In the genomic region with DNA sequence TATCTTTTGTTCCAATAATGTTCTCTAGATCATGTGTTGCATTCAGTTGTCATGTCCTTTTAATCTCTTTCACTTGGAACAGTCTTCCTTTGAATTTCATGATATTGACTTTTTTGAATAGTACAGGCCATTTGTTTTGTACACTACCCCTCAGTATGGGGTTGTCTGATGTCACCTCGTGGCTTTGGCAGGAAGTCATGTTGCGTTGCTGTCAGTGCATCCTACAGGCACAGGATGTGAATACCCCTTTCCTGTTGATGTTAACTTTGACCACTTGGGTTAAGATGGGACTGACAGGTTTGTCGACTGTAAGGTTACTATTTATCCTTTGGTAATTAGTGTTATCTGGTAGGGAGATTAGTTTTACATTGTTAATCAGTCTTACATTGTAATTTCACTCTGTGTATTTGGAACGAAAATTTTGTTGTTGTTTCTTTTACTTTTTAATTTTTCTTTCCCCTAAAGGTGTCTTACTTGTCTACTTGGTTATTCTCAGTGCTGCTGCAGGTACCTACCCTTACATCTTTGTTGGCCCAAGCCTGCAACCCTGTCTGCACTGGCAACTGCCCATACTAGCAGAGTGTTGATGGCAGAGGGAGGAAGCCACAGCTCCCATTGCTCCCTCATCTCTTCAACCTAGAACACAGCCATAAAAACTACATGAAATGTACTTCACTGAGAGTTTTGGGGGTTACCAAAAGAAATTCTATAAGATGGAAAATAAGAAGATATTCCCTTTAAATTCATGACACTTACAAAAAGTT, we compare ENCODE assay signal across 9 cellular contexts. TPM values are rescaled to one million over a fixed set of nuclear protein-coding genes. Genes with fewer than 3 reads are reported as not detected.
DNase-seq lines count a peak whose midpoint lies in the region; ATAC-seq and TF ChIP-seq lines count a peak whose summit lies in the region.
"Had no signal": no experiment of that assay in that cellular context is flagged by ENCODE, and none has a peak within 500 bp of the region (broad histone marks: within the 10 kb centered on the region; RNA-seq: fewer than 3 reads in every experiment).

No MANE protein-coding gene starts in this region.

- CTCF ChIA-PET in WTC11 (lab: Charles Lee), result no interaction called here

- DNase-seq in WTC11 (ENCODE audit: low spot score) (no peak), GOT3 (lab: John Stamatoyannopoulos, UW) (no peak), iPS-NIHi7 (ENCODE audit: extremely low spot score) (no peak), nephron progenitor cell (no peak)
- peak; percentile 57 for DNase-seq in stimulated activated CD4-positive, alpha-beta T cell treated with anti-CD3 and anti-CD28 coated beads, Interleukin-15, amount 100 ng/mL, for 24 hours
- DNase-seq: NCI-H1048 had no signal

- H3K27me3 Mint-ChIP-seq in WTC11 (ENCODE audit: low read depth), result no peaks in the 10 kb centered on the region
- peaks cover 3% of the 10 kb centered on the region for H3K27me3 Mint-ChIP-seq in nephron progenitor cell (ENCODE audit: low read depth, poor library complexity)

- H3K9me3 Mint-ChIP-seq in WTC11 (no peaks in the 10 kb centered on the region), nephron progenitor cell (no peaks in the 10 kb centered on the region)

- ATAC-seq in GM18868 (IDR thresholded peaks at IDR 0.05; ENCODE audit: unreplicated experiment) (peak; percentile 81), HG02623 (IDR thresholded peaks at IDR 0.05; ENCODE audit: unreplicated experiment) (peak; percentile 90), WTC11 (peak; percentile 74), HG02973 (IDR thresholded peaks at IDR 0.05; ENCODE audit: unreplicated experiment) (no peak)

- H3K4me3 Mint-ChIP-seq in WTC11 (no peak overlapping the region), nephron progenitor cell (no peak overlapping the region)

- H3K36me3 Mint-ChIP-seq in WTC11 (no peaks in the 10 kb centered on the region), nephron progenitor cell (ENCODE audit: low read depth) (no peaks in the 10 kb centered on the region)

- peaks cover 13% of the 10 kb centered on the region for H3K4me1 Mint-ChIP-seq in WTC11
- no peaks in the 10 kb centered on the region for H3K4me1 Mint-ChIP-seq in nephron progenitor cell

- H3K27ac Mint-ChIP-seq in WTC11, result no peak overlapping the region
- H3K27ac Mint-ChIP-seq in nephron progenitor cell, result no peak overlapping the region

- POLR2A ChIA-PET in WTC11 (lab: Charles Lee), result no interaction called here

- TF ChIP-seq CTCF in WTC11 (IDR thresholded peaks at IDR 0.05), result no peak
- TF ChIP-seq CTCF in nephron progenitor cell (IDR thresholded peaks at IDR 0.05), result no peak

TF ChIP-seq in WTC11, 78 proteins besides CTCF, POLR2A, EP300 and RAD21 (continues in another document):
- TF ChIP-seq, protein P1, sequence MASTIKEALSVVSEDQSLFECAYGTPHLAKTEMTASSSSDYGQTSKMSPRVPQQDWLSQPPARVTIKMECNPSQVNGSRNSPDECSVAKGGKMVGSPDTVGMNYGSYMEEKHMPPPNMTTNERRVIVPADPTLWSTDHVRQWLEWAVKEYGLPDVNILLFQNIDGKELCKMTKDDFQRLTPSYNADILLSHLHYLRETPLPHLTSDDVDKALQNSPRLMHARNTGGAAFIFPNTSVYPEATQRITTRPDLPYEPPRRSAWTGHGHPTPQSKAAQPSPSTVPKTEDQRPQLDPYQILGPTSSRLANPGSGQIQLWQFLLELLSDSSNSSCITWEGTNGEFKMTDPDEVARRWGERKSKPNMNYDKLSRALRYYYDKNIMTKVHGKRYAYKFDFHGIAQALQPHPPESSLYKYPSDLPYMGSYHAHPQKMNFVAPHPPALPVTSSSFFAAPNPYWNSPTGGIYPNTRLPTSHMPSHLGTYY (CRISPR knock-in tag; IDR thresholded peaks at IDR 0.05), result no peak
- TF ChIP-seq NR1H2 (CRISPR knock-in tag; IDR thresholded peaks at IDR 0.05), result no peak
- TF ChIP-seq ETV6 (CRISPR knock-in tag; IDR thresholded peaks at IDR 0.05), result no peak
- TF ChIP-seq, protein P2, sequence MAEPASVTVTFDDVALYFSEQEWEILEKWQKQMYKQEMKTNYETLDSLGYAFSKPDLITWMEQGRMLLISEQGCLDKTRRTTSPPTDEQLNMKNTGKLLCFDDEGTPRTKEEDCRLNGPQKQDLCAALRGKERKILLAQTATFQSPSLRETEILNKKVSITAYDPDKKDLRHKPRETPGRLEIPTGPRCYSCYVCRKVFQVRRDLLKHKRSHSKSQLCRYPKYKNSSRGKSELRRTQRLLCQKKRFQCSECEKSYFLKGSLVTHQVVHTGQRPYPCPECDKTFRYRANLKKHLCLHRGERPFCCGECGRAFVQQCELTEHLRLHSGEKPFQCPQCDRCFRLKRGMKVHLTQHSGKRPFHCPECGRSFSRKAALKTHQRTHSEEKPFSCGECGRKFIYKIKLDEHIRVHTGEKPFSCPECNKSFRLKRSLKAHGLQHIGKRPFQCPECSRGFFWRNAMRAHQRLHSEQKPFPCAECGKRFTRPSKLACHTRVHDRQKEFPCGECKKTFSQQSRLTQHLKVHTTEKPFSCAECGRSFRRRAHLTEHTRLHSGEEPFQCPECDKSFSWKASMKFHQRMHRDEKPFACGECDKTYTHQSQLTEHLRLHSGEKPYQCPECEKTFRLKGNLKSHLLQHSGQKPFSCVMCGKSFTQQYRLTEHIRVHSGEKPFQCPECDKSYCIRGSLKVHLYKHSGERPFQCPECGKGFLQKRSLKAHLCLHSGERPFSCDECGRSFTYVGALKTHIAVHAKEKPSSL (CRISPR knock-in tag; conservative IDR thresholded peaks at IDR 0.05), result no peak
- TF ChIP-seq SMAD4 (CRISPR knock-in tag; IDR thresholded peaks at IDR 0.05), result no peak
- TF ChIP-seq, protein P3, sequence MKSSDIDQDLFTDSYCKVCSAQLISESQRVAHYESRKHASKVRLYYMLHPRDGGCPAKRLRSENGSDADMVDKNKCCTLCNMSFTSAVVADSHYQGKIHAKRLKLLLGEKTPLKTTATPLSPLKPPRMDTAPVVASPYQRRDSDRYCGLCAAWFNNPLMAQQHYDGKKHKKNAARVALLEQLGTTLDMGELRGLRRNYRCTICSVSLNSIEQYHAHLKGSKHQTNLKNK (CRISPR knock-in tag; IDR thresholded peaks at IDR 0.05), result no peak
- no peak for TF ChIP-seq NFATC4 (CRISPR knock-in tag; IDR thresholded peaks at IDR 0.05)
- TF ChIP-seq KAT7 (CRISPR knock-in tag; IDR thresholded peaks at IDR 0.05; ENCODE audit: borderline replicate concordance), result no peak
- TF ChIP-seq ZNF138 (CRISPR knock-in tag; conservative IDR thresholded peaks at IDR 0.05), result no peak
- TF ChIP-seq, protein P4, sequence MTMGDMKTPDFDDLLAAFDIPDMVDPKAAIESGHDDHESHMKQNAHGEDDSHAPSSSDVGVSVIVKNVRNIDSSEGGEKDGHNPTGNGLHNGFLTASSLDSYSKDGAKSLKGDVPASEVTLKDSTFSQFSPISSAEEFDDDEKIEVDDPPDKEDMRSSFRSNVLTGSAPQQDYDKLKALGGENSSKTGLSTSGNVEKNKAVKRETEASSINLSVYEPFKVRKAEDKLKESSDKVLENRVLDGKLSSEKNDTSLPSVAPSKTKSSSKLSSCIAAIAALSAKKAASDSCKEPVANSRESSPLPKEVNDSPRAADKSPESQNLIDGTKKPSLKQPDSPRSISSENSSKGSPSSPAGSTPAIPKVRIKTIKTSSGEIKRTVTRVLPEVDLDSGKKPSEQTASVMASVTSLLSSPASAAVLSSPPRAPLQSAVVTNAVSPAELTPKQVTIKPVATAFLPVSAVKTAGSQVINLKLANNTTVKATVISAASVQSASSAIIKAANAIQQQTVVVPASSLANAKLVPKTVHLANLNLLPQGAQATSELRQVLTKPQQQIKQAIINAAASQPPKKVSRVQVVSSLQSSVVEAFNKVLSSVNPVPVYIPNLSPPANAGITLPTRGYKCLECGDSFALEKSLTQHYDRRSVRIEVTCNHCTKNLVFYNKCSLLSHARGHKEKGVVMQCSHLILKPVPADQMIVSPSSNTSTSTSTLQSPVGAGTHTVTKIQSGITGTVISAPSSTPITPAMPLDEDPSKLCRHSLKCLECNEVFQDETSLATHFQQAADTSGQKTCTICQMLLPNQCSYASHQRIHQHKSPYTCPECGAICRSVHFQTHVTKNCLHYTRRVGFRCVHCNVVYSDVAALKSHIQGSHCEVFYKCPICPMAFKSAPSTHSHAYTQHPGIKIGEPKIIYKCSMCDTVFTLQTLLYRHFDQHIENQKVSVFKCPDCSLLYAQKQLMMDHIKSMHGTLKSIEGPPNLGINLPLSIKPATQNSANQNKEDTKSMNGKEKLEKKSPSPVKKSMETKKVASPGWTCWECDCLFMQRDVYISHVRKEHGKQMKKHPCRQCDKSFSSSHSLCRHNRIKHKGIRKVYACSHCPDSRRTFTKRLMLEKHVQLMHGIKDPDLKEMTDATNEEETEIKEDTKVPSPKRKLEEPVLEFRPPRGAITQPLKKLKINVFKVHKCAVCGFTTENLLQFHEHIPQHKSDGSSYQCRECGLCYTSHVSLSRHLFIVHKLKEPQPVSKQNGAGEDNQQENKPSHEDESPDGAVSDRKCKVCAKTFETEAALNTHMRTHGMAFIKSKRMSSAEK (CRISPR knock-in tag; IDR thresholded peaks at IDR 0.05; ENCODE audit: borderline replicate concordance), result no peak
- TF ChIP-seq, protein P5, sequence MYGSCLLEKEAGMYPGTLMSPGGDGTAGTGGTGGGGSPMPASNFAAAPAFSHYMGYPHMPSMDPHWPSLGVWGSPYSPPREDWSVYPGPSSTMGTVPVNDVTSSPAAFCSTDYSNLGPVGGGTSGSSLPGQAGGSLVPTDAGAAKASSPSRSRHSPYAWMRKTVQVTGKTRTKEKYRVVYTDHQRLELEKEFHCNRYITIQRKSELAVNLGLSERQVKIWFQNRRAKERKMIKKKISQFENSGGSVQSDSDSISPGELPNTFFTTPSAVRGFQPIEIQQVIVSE (CRISPR knock-in tag; IDR thresholded peaks at IDR 0.05; ENCODE audit: borderline replicate concordance), result no peak
- TF ChIP-seq, protein P6, sequence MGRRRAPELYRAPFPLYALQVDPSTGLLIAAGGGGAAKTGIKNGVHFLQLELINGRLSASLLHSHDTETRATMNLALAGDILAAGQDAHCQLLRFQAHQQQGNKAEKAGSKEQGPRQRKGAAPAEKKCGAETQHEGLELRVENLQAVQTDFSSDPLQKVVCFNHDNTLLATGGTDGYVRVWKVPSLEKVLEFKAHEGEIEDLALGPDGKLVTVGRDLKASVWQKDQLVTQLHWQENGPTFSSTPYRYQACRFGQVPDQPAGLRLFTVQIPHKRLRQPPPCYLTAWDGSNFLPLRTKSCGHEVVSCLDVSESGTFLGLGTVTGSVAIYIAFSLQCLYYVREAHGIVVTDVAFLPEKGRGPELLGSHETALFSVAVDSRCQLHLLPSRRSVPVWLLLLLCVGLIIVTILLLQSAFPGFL (CRISPR knock-in tag; IDR thresholded peaks at IDR 0.05; ENCODE audit: borderline replicate concordance), result no peak
- TF ChIP-seq TEAD4 (CRISPR knock-in tag; IDR thresholded peaks at IDR 0.05), result no peak
- no peak for TF ChIP-seq SOX15 (CRISPR knock-in tag; IDR thresholded peaks at IDR 0.05)
- TF ChIP-seq CREB1 (CRISPR knock-in tag; IDR thresholded peaks at IDR 0.05), result no peak

RNA-seq across cellular contexts. Expression of a gene that starts 14.7 kb away (rescaled TPM):
- 14.3 to 18.7 TPM (median 15.1 TPM) in 3 replicates for total RNA-seq in WTC11 (2021)
